ENCODE assay signal across 8 cellular contexts in the genomic region with DNA sequence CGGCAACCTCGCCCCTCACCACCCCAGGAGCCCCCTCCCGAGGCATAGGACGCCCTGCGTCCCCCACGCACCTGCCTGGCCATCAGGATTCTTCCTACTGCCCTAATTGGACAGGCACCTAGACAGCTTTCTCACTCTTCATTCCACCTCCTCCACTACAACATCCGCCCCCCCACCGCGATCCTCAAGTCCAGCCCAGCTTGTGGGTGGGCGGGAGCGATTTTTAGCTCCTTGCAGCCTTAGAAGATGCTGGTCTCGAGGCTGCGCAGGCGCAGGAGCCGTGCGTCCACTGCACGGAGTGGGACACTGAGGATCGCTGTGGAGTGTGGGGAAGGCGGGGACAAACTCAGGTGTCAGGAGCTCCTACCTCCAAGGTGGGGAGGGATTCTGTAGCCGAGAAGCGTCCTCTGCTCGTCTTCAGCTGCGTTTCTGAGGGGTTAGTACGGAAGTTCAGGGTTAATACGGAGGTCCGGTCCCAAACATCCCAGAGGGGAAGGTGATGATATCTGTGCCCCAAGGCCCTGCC. TPM values are rescaled to one million over a fixed set of nuclear protein-coding genes. Genes with fewer than 3 reads are reported as not detected.
DNase-seq lines count a peak whose midpoint lies in the region; ATAC-seq, FAIRE-seq and TF ChIP-seq lines count a peak whose summit lies in the region.

TSS of gene RTBDN (minus strand) at position 162 of the 526 bp plus-strand sequence. CDS start 4,600 bp downstream, outside the sequence.

- H3K27ac Mint-ChIP-seq in T-cell: peak within 1 kb of the TSS in 1 of 2 donors; percentile 57

- WGBS in hepatocyte (ENCODE audit: low lambda C conversion rate, missing lambda C conversion rate): 11% methylated on average over 21 of the region's 26 CpGs
- WGBS in testis, 2 donors: 2 to 5% methylated on average over 26 of the region's 26 CpGs

- H3K9me2 ChIP-seq in hepatocyte (replicated peaks; ENCODE audit: insufficient read depth): no peaks in the 10 kb centered on the region

- peak within 1 kb of the TSS; percentile 44 for H3K4me3 Mint-ChIP-seq in activated T-cell treated with anti-CD3 and anti-CD28 coated beads, Interleukin-2, amount 50 U/mL, for 4 hours
- H3K4me3 Mint-ChIP-seq in T-cell: peak within 1 kb of the TSS; percentile 49 to 64 (median 50)

- no peaks in the 10 kb centered on the region for H3K79me2 ChIP-seq in hepatocyte

- ATAC-seq in activated T-cell treated with anti-CD3 and anti-CD28 coated beads, Interleukin-2, amount 50 U/mL, for 4 hours: no peak
- ATAC-seq in T-cell (replicated peaks in 1 of 4) (no peak), GM21576 (IDR thresholded peaks at IDR 0.05; ENCODE audit: unreplicated experiment) (no peak)

- peak within 1 kb of the TSS; percentile 98 for H3K4me2 ChIP-seq in hepatocyte

- peaks cover 27% of the 10 kb centered on the region for H3K4me1 Mint-ChIP-seq in activated T-cell treated with anti-CD3 and anti-CD28 coated beads, Interleukin-2, amount 50 U/mL, for 4 hours (ENCODE audit: low read depth)
- H3K4me1 Mint-ChIP-seq in T-cell: peaks cover 27 to 38% (median 34%) of the 10 kb centered on the region in 3 donors

- H4K20me1 ChIP-seq in hepatocyte (ENCODE audit: insufficient read depth, poor library complexity, severe bottlenecking): no peaks in the 10 kb centered on the region

- H3K4me3 ChIP-seq in hepatocyte: peak within 1 kb of the TSS; percentile 36
- H3K4me3 ChIP-seq in testis: peak within 1 kb of the TSS; percentile 29 to 36

- no peaks in the 10 kb centered on the region for H3K36me3 ChIP-seq in hepatocyte (replicated peaks; ENCODE audit: insufficient read depth, low read depth)
- no peaks in the 10 kb centered on the region for H3K36me3 ChIP-seq in testis (ENCODE audit: low read depth, missing control alignments)

- POLR2A ChIA-PET in T-cell (lab: Charles Lee): no interaction called here

- CTCF ChIA-PET in T-cell (lab: Charles Lee): interaction anchor here in 1 of 2 donors (0.5 kb wide), 1 partner anchor 67 kb away, joined by 3 read pairs; no protein-coding TSS in a partner anchor

- no peak for FAIRE-seq in RCC 7860 (lab: Jason Lieb, UNC)

- peaks cover 81% of the 10 kb centered on the region for H3K27me3 Mint-ChIP-seq in activated T-cell treated with anti-CD3 and anti-CD28 coated beads, Interleukin-2, amount 50 U/mL, for 4 hours (ENCODE audit: low read depth)
- peaks cover 71 to 75% of the 10 kb centered on the region in 2 donors for H3K27me3 Mint-ChIP-seq in T-cell

- no peaks in the 10 kb centered on the region for H3K36me3 Mint-ChIP-seq in activated T-cell treated with anti-CD3 and anti-CD28 coated beads, Interleukin-2, amount 50 U/mL, for 4 hours (ENCODE audit: insufficient read depth)
- no peaks in the 10 kb centered on the region for H3K36me3 Mint-ChIP-seq in T-cell

- H3K27ac ChIP-seq in hepatocyte (no peak within 1 kb of the TSS), testis (no peak within 1 kb of the TSS)

- H3K9me3 Mint-ChIP-seq in activated T-cell treated with anti-CD3 and anti-CD28 coated beads, Interleukin-2, amount 50 U/mL, for 4 hours: no peaks in the 10 kb centered on the region
- peaks cover 0 to 11% (median 0%) of the 10 kb centered on the region in 3 donors for H3K9me3 Mint-ChIP-seq in T-cell

- intact Hi-C loops in testis (cut with DNase I; ENCODE audit: low total_unique reads): no loop called here

- H2AFZ ChIP-seq in hepatocyte: no peak within 1 kb of the TSS

- H3K27me3 ChIP-seq in hepatocyte: peaks cover 82% of the 10 kb centered on the region
- H3K27me3 ChIP-seq in testis: peaks cover 6% of the 10 kb centered on the region

- H3K9me3 ChIP-seq in hepatocyte (ENCODE audit: low read depth) (no peaks in the 10 kb centered on the region), testis (no peaks in the 10 kb centered on the region)

- no peak for DNase-seq in activated T-cell treated with anti-CD3 and anti-CD28 coated beads, Interleukin-2, amount 50 U/mL, for 4 hours
- no peak for DNase-seq in activated T-cell treated with anti-CD3 and anti-CD28 coated beads, Interleukin-2, amount 50 U/mL, for 1 hour
- no peak for DNase-seq in T-cell
- no peak for DNase-seq in hepatocyte (ENCODE audit: low spot score)
- DNase-seq in testis: no peak
- DNase-seq in KG1 (lab: John Stamatoyannopoulos, UW): no peak
- no peak for DNase-seq in RCC 7860 (ENCODE audit: low spot score)

- TF ChIP-seq CTCF in hepatocyte (IDR thresholded peaks at IDR 0.05; ENCODE audit: poor library complexity): no peak
- TF ChIP-seq CTCF in testis (IDR thresholded peaks at IDR 0.05): no peak

- TF ChIP-seq POLR2A in testis (IDR thresholded peaks at IDR 0.05): no peak

- no peaks in the 10 kb centered on the region for H3K4me1 ChIP-seq in hepatocyte (ENCODE audit: insufficient read depth)
- H3K4me1 ChIP-seq in testis: peaks cover 5% of the 10 kb centered on the region

RNA-seq across cellular contexts. Expression of gene RTBDN, which starts in this region (rescaled TPM):
- total RNA-seq in activated T-cell treated with anti-CD3 and anti-CD28 coated beads, Interleukin-2, amount 50 U/mL, for 4 hours: not detected
- total RNA-seq in T-cell (not detected), hepatocyte (0.32 TPM in 1 of 2 replicates, not detected in the other), testis (1 to 10 TPM; 3.8 to 5.1 TPM)
- polyA plus RNA-seq in hepatocyte (0.36 TPM in 1 of 2 replicates, not detected in the other), testis (ENCODE audit: insufficient read depth, low read depth, low replicate concordance) (3.7 TPM)
